23 cellular contexts compared by ENCODE assay signal in the genomic region with DNA sequence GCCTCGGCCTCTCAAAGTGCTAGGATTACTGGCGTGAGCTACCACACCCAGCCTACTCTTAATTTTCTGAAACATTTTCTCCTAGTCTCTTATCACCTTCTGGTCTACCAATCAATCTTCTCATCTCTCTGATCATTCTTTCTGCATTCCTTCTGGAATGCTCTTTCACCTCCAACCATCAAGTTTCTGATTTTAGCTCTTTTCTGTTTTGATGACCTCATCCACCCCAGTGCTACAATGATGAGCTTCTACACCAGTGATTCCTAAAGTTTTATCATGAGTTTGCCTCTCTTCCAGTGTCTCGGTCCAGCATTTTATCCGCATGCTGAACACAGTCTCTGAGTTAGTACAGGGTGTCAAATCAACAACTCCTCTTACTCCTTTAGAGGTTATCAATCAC.
"Had no signal": no experiment of that assay in that cellular context is flagged by ENCODE, and none has a peak within 500 bp of the region (broad histone marks: within the 10 kb centered on the region; RNA-seq: fewer than 3 reads in every experiment).

No MANE protein-coding gene starts in this region.

- H3K27me3 ChIP-seq: heart left ventricle, neural progenitor cell, sigmoid colon, tibial artery had no signal

- H3K4me1 Mint-ChIP-seq: neural progenitor cell had no signal

- ATAC-seq: heart left ventricle, left cardiac atrium, mucosa of descending colon, T-cell had no signal

- H3K4me1 ChIP-seq: heart left ventricle, neural progenitor cell, sigmoid colon, tibial artery had no signal

- H3K27ac Mint-ChIP-seq: activated naive CD4-positive, alpha-beta T cell treated with anti-CD3 and anti-CD28 coated beads for 36 hours; neural progenitor cell had no signal

- H3K9me3 ChIP-seq: heart left ventricle, mucosa of descending colon, sigmoid colon, tibial artery had no signal

- H3K4me3 ChIP-seq: coronary artery, heart left ventricle, mucosa of descending colon, neural progenitor cell, sigmoid colon, smooth muscle cell, tibial artery had no signal

- DNase-seq: activated CD4-positive, alpha-beta T cell treated with anti-CD3 and anti-CD28 coated beads, Interleukin-2, amount 50 U/mL, for 48 hours; activated naive CD4-positive, alpha-beta T cell treated with anti-CD3 and anti-CD28 coated beads for 36 hours; activated T-cell treated with anti-CD3 and anti-CD28 coated beads for 4 hours; amygdala; cerebellar nuclear complex; heart left ventricle; islet precursor cell; left cardiac atrium; mesenchymal stem cell; mucosa of descending colon; posterior cingulate gyrus; sigmoid colon; stimulated activated CD4-positive, alpha-beta T cell treated with anti-CD3 and anti-CD28 coated beads, Interleukin-15, amount 100 ng/mL, for 24 hours; stimulated activated CD4-positive, alpha-beta T cell treated with anti-CD3 and anti-CD28 coated beads, Interleukin-2, amount 100 ng/mL, for 48 hours; stimulated activated CD8-positive, alpha-beta memory T cell treated with anti-CD3 and anti-CD28 coated beads, Interleukin-4, amount 100 ng/mL, for 48 hours; stimulated activated naive CD4-positive, alpha-beta T cell treated with Interleukin-2 at 50 U/mL for 16 hours; substantia nigra; T-cell; tibial artery; WERI-Rb-1 had no signal

- H3K27ac ChIP-seq: coronary artery, heart left ventricle, neural progenitor cell, sigmoid colon, tibial artery, WERI-Rb-1 had no signal

- H3K9me3 Mint-ChIP-seq: activated naive CD4-positive, alpha-beta T cell treated with anti-CD3 and anti-CD28 coated beads for 36 hours; neural progenitor cell; T-cell had no signal

- H3K27me3 Mint-ChIP-seq: T-cell had no signal

- H3K4me3 Mint-ChIP-seq: activated naive CD4-positive, alpha-beta T cell treated with anti-CD3 and anti-CD28 coated beads for 36 hours; neural progenitor cell; T-cell had no signal
